ENCODE assay signal across 10 cellular contexts in genomic region chr16:87952751-87953150, GRCh38. TPM values are rescaled to one million over a fixed set of nuclear protein-coding genes. Genes with fewer than 3 reads are reported as not detected.
DNase-seq lines count a peak whose midpoint lies in the region; ATAC-seq, FAIRE-seq and TF ChIP-seq lines count a peak whose summit lies in the region.
"Had no signal": no experiment of that assay in that cellular context is flagged by ENCODE, and none has a peak within 500 bp of the region (broad histone marks: within the 10 kb centered on the region; RNA-seq: fewer than 3 reads in every experiment).

No MANE protein-coding gene starts in this region.

- intact Hi-C loops in K562 (cut with micrococcal nuclease): no loop called here

- in situ Hi-C loops in K562 (cut with MboI): no loop called here

- peaks cover 5% of the 10 kb centered on the region for H3K9me1 ChIP-seq in K562 (ENCODE audit: control insufficient read depth, insufficient read depth, low read length)

- peak overlapping the region; percentile 97 for H3K9ac ChIP-seq in HUES6 (ENCODE audit: low read length)
- H3K9ac ChIP-seq in K562 (ENCODE audit: insufficient read depth in 1 of 2, low read depth in 2 of 2, low read length in 2 of 2): peak overlapping the region; percentile 74 to 97
- H3K9ac ChIP-seq in mucosa of stomach (ENCODE audit: low read length): no peak overlapping the region

- TF ChIP-seq EP300 in A549 (IDR thresholded peaks at IDR 0.05) (no peak), K562 (IDR thresholded peaks at IDR 0.05; ENCODE audit: low read length) (no peak)

- H3K27ac ChIP-seq in A549: peak overlapping the region; percentile 95 to 96
- H3K27ac ChIP-seq in HUES6 (ENCODE audit: low read depth, low read length): no peak overlapping the region
- H3K27ac ChIP-seq in K562 (ENCODE audit: extremely low read depth, low read depth, low read length): no peak overlapping the region

- no peak for TF ChIP-seq POLR2A in A549 (IDR thresholded peaks at IDR 0.05; ENCODE audit: low read length)
- TF ChIP-seq POLR2A in K562 (conservative IDR thresholded peaks at IDR 0.05): no peak

- no peaks in the 10 kb centered on the region for H4K20me1 ChIP-seq in K562 (replicated peaks; ENCODE audit: control insufficient read depth, insufficient read depth, low read length)

- peaks cover 62% of the 10 kb centered on the region for H3K79me2 ChIP-seq in K562 (ENCODE audit: control insufficient read depth, insufficient read depth, low read length)

- no peaks in the 10 kb centered on the region for H3K27me3 ChIP-seq in HUES6 (ENCODE audit: control insufficient read depth, insufficient read depth, low read length)
- H3K27me3 ChIP-seq in K562 (ENCODE audit: control insufficient read depth in 2 of 2, insufficient read depth in 2 of 2, low read length in 2 of 2): no peaks in the 10 kb centered on the region
- H3K27me3 ChIP-seq in mucosa of stomach (ENCODE audit: control insufficient read depth, insufficient read depth, low read length): no peaks in the 10 kb centered on the region

- POLR2A ChIA-PET in A549 (lab: Yijun Ruan, JAX) (no interaction called here), K562 (lab: Yijun Ruan, JAX) (interaction anchor here (0.8 to 1.5 kb wide), 3 partner anchors 8 to 14 kb away, joined by 3 to 5 read pairs (median 5); no protein-coding TSS in a partner anchor), GM10248 (lab: Yijun Ruan, JAX) (interaction anchor here (0.6 to 0.7 kb wide), 2 partner anchors 22 to 925 kb away, joined by 3 to 5 read pairs; no protein-coding TSS in a partner anchor)

- H3K4me2 ChIP-seq in A549 (peak overlapping the region; percentile 98), K562 (ENCODE audit: insufficient read depth, low read length) (peak overlapping the region; percentile 100)

- H3K9me3 ChIP-seq in A549 (no peaks in the 10 kb centered on the region), HUES6 (ENCODE audit: control insufficient read depth, insufficient read depth, low read depth, low read length) (no peaks in the 10 kb centered on the region), K562 (replicated peaks; ENCODE audit: control insufficient read depth, insufficient read depth, low read depth, low read length) (no peaks in the 10 kb centered on the region), mucosa of stomach (ENCODE audit: control insufficient read depth, low read length) (no peaks in the 10 kb centered on the region)

- ATAC-seq in A549 (no peak), K562 (no peak), HG03354 (IDR thresholded peaks at IDR 0.05; ENCODE audit: poor library complexity, severe bottlenecking, unreplicated experiment) (no peak), HG03520 (IDR thresholded peaks at IDR 0.05; ENCODE audit: unreplicated experiment) (no peak)

- no peak for TF ChIP-seq RAD21 in A549 (conservative IDR thresholded peaks at IDR 0.05 in 1 of 2, IDR thresholded peaks at IDR 0.05 in 1 of 2)
- TF ChIP-seq RAD21 in K562 (CRISPR knock-in tag; conservative IDR thresholded peaks at IDR 0.05 in 1 of 2, IDR thresholded peaks at IDR 0.05 in 1 of 2): no peak

- TF ChIP-seq CTCF in A549 (IDR thresholded peaks at IDR 0.05): no peak
- TF ChIP-seq CTCF in K562 (IDR thresholded peaks at IDR 0.05 in 2 of 3, conservative IDR thresholded peaks at IDR 0.05 in 1 of 3; ENCODE audit: insufficient read depth in 2 of 3, low read depth in 1 of 3, low read length in 3 of 3): no peak
- TF ChIP-seq CTCF in GM10248 (IDR thresholded peaks at IDR 0.05; ENCODE audit: control extremely low read depth, extremely low read depth, low read depth, missing control alignments): no peak

- DNase-seq in A549 (ENCODE audit: low read depth in 1 of 2, low spot score in 1 of 2): no peak
- DNase-seq in K562 (ENCODE audit: extremely low read depth in 1 of 4, low spot score in 3 of 4): no peak
- no peak for DNase-seq in GM10248 (ENCODE audit: extremely low spot score)
- DNase-seq in GM19238 (ENCODE audit: insufficient read length, low spot score): no peak

- CTCF ChIA-PET in A549 (lab: Yijun Ruan, JAX): interaction anchor here (0.7 to 3.9 kb wide), 3 partner anchors 20 to 30 kb away, joined by 3 to 15 read pairs (median 4); no protein-coding TSS in a partner anchor
- CTCF ChIA-PET in K562 (lab: Yijun Ruan, JAX; ENCODE audit: low intra/inter-chr PET ratio): no interaction called here
- CTCF ChIA-PET in GM10248 (lab: Yijun Ruan, JAX): interaction anchor here (0.8 to 1.5 kb wide), 4 partner anchors 8 to 485 kb away, joined by 3 to 5 read pairs (median 4); no protein-coding TSS in a partner anchor

- FAIRE-seq in A549 (lab: Jason Lieb, UNC) (no peak), K562 (lab: Jason Lieb, UNC) (no peak)
- FAIRE-seq: G401.6, H54 had no signal

- BruUV-seq in K562 (replicated peaks; lab: Mats Ljungman, UMichigan): no TSS peak

- 90% methylated on average over 16 of the region's 16 CpGs for WGBS in A549 (ENCODE audit: missing lambda C conversion rate)
- 96% methylated on average over 16 of the region's 16 CpGs for WGBS in K562 (ENCODE audit: insufficient coverage, low coverage, missing lambda C conversion rate)

- H3K4me3 ChIP-seq in A549 (peak overlapping the region; percentile 98), HUES6 (ENCODE audit: low read depth, low read length) (peak overlapping the region; percentile 85; the same call in 1 of the 2 replicates), K562 (peak overlapping the region; percentile 90; the same call in 1 of the 2 replicates), mucosa of stomach (ENCODE audit: low read length) (peak overlapping the region; percentile 88)

- H3K36me3 ChIP-seq in HUES6 (ENCODE audit: control insufficient read depth, insufficient read depth, low read length): peaks cover 28% of the 10 kb centered on the region
- peaks cover 36% of the 10 kb centered on the region; the same call in 2 of the 3 replicates for H3K36me3 ChIP-seq in K562 (ENCODE audit: control insufficient read depth, insufficient read depth, low read length)
- H3K36me3 ChIP-seq in mucosa of stomach (ENCODE audit: control insufficient read depth, insufficient read depth, low read length): no peaks in the 10 kb centered on the region

- peaks cover 25% of the 10 kb centered on the region for H3K4me1 ChIP-seq in A549
- H3K4me1 ChIP-seq in HUES6 (ENCODE audit: control insufficient read depth, insufficient read depth, low read length): peaks cover 12% of the 10 kb centered on the region
- H3K4me1 ChIP-seq in K562 (replicated peaks in 1 of 2; ENCODE audit: control insufficient read depth in 2 of 2, insufficient read depth in 2 of 2, low read length in 2 of 2): peaks cover 40 to 53% of the 10 kb centered on the region in 2 experiments
- peaks cover 18% of the 10 kb centered on the region for H3K4me1 ChIP-seq in mucosa of stomach (ENCODE audit: control insufficient read depth, insufficient read depth, low read length)

- H2AFZ ChIP-seq in K562 (ENCODE audit: low read depth, low read length): no peak overlapping the region

RNA-seq across cellular contexts. Expression of gene BANP, which starts 1.5 kb away (rescaled TPM):
- 17.1 and 18.1 TPM in 2 replicates for polyA plus RNA-seq in A549 (2011; rRNA removed)
- 26.4 and 27.3 TPM in 2 replicates for polyA plus RNA-seq in A549 (2012; cell fraction: cytosol; rRNA removed)
- 52.3 and 59.7 TPM in 2 replicates for polyA plus RNA-seq in A549 (2012; cell fraction: nucleus; rRNA removed)
- polyA plus RNA-seq in A549 (2017; fragmentation: RNase III; extraction: RNeasy Plus Mini Kit Qiagen cat#74134 plus additional on column Dnase treatment): 13.6 to 17.2 TPM (median 16.5 TPM) in 3 replicates
- 30.8 and 44.8 TPM in 2 replicates for polyA minus RNA-seq in A549 (2011; rRNA and poly(A)+ RNA removed)
- total RNA-seq in K562 (2011; cell fraction: chromatin; rRNA removed; ENCODE audit: low replicate concordance): 107 and 121 TPM in 2 replicates
- total RNA-seq in K562 (2011; cell fraction: nucleolus; rRNA removed): 56.7 and 71.4 TPM in 2 replicates
- 79.5 and 85.3 TPM in 2 replicates for total RNA-seq in K562 (2011; cell fraction: nucleoplasm; rRNA removed)
- total RNA-seq in K562 (2014; rRNA removed): 17.1 and 22.1 TPM in 2 replicates
- 10.7 and 15.6 TPM in 2 replicates for total RNA-seq in K562 (2014; rRNA removed; fragmentation: Illumina TruSeq; extraction: Trizol)
- 14.4 and 16.1 TPM in 2 replicates for total RNA-seq in K562 (2015; rRNA removed; fragmentation: Illumina TruSeq; extraction: Trizol)
- 21.7 and 25.7 TPM in 2 replicates for total RNA-seq in K562 (2021)
- 12.1 and 13.1 TPM in 2 replicates for polyA plus RNA-seq in K562 (2011; rRNA removed)
- 13.7 and 18.2 TPM in 2 replicates for polyA plus RNA-seq in K562 (2011; cell fraction: cytosol; rRNA removed)
- polyA plus RNA-seq in K562 (2011; cell fraction: nucleus; rRNA removed): 30.9 and 42.3 TPM in 2 replicates
- 19.2 and 21.4 TPM in 2 replicates for polyA plus RNA-seq in K562 (2012)
- 13.0 and 19.2 TPM in 2 replicates for polyA plus RNA-seq in K562 (2014; fragmentation: Illumina TruSeq; extraction: Trizol)
- 1 to 10 TPM; 4.6 to 4.7 TPM for polyA plus RNA-seq in K562 (2014; fragmentation: Nextera tagmentation; extraction: Ambion mirVana)
- 16.0 and 19.0 TPM in 2 replicates for polyA plus RNA-seq in K562 (2014; rRNA removed)
- polyA minus RNA-seq in K562 (2011; rRNA and poly(A)+ RNA removed): 22.0 and 25.5 TPM in 2 replicates
- polyA minus RNA-seq in K562 (2011; cell fraction: cytosol; rRNA and poly(A)+ RNA removed): 12.1 and 21.2 TPM in 2 replicates
- 32.4 and 45.1 TPM in 2 replicates for polyA minus RNA-seq in K562 (2011; cell fraction: nucleus; rRNA and poly(A)+ RNA removed)

RNA-seq across cellular contexts. Expression of gene CA5A, which starts 16.4 kb away (rescaled TPM):
- polyA plus RNA-seq in A549 (2011; rRNA removed) (not detected in 2 replicates), A549 (2017; fragmentation: RNase III; extraction: RNeasy Plus Mini Kit Qiagen cat#74134 plus additional on column Dnase treatment) (not detected in 3 replicates), K562 (2011; rRNA removed) (not detected in 2 replicates), K562 (2014; fragmentation: Illumina TruSeq; extraction: Trizol) (not detected in 2 replicates), K562 (2014; fragmentation: Nextera tagmentation; extraction: Ambion mirVana) (not detected), K562 (2014; rRNA removed) (not detected in 2 replicates)
- polyA plus RNA-seq in A549 (2012; cell fraction: cytosol; rRNA removed): not detected in 2 replicates
- not detected in 2 replicates for polyA plus RNA-seq in A549 (2012; cell fraction: nucleus; rRNA removed)
- not detected in 2 replicates for polyA minus RNA-seq in A549 (2011; rRNA and poly(A)+ RNA removed)
- not detected in 2 replicates for total RNA-seq in K562 (2011; cell fraction: chromatin; rRNA removed; ENCODE audit: low replicate concordance)
- total RNA-seq in K562 (2011; cell fraction: nucleolus; rRNA removed): 0.66 TPM in 1 of 2 replicates, not detected in the other
- total RNA-seq in K562 (2011; cell fraction: nucleoplasm; rRNA removed): not detected in 2 replicates
- total RNA-seq in K562 (2014; rRNA removed) (not detected in 2 replicates), K562 (2014; rRNA removed; fragmentation: Illumina TruSeq; extraction: Trizol) (not detected in 2 replicates), K562 (2015; rRNA removed; fragmentation: Illumina TruSeq; extraction: Trizol) (not detected in 2 replicates), K562 (2021) (not detected in 2 replicates)
- polyA plus RNA-seq in K562 (2011; cell fraction: cytosol; rRNA removed): not detected in 2 replicates
- 0.18 TPM in 1 of 2 replicates, not detected in the other for polyA plus RNA-seq in K562 (2011; cell fraction: nucleus; rRNA removed)
- 0.07 and 0.15 TPM in 2 replicates for polyA plus RNA-seq in K562 (2012)
- 0.04 TPM in 1 of 2 replicates, not detected in the other for polyA minus RNA-seq in K562 (2011; rRNA and poly(A)+ RNA removed)
- not detected in 2 replicates for polyA minus RNA-seq in K562 (2011; cell fraction: cytosol; rRNA and poly(A)+ RNA removed)
- not detected in 2 replicates for polyA minus RNA-seq in K562 (2011; cell fraction: nucleus; rRNA and poly(A)+ RNA removed)

Comparison
In these comparisons a context has a peak if more than half of its experiments do, and no peak if none do; other contexts are left out.
1. H3K27ac ChIP-seq: peak in A549 (2 of 2); none in HUES6 (single experiment) and K562 (single experiment).
2. Peak in every context shown above with its lines, with median percentiles within 50 percentile points of each other: H3K4me3 ChIP-seq.